8 cellular contexts compared by ENCODE assay signal in genomic region chr11:14578551-14578956, GRCh38. TPM values are rescaled to one million over a fixed set of nuclear protein-coding genes. Genes with fewer than 3 reads are reported as not detected.
A peak's percentile ranks its signal among the peaks of the same experiment; 100 is the strongest.
DNase-seq lines count a peak whose midpoint lies in the region; ATAC-seq and TF ChIP-seq lines count a peak whose summit lies in the region.

No MANE protein-coding gene starts in this region.

- no peak overlapping the region for H3K4me3 ChIP-seq in HFF-Myc (replicated peaks; ENCODE audit: low read depth, low read length)

- intact Hi-C loops in sciatic nerve (cut with DNase I) = no loop called here

- peak; percentile 76 for DNase-seq in HFF-Myc (ENCODE audit: extremely low read depth, low read depth)
- DNase-seq in NAMALWA (ENCODE audit: low spot score) = peak; percentile 92
- peak; percentile 18 for DNase-seq in endothelial cell (ENCODE audit: low spot score)
- no peak for DNase-seq in sciatic nerve (ENCODE audit: low spot score)
- DNase-seq in ACHN = no peak
- DNase-seq in NCI-H2081 treated with DMSO at 0.1 percent for 48 hours (lab: John Stamatoyannopoulos, UW) = no peak

- peaks cover 28% of the 10 kb centered on the region for H3K4me1 Mint-ChIP-seq in endothelial cell (ENCODE audit: unreplicated experiment)

- no peak overlapping the region for H3K4me3 Mint-ChIP-seq in endothelial cell (ENCODE audit: unreplicated experiment)

- TF ChIP-seq CTCF in HFF-Myc (IDR thresholded peaks at IDR 0.05; ENCODE audit: low read depth, low read length, missing control alignments) (no peak), endothelial cell (IDR thresholded peaks at IDR 0.05; ENCODE audit: unreplicated experiment) (no peak)

- H3K9me3 Mint-ChIP-seq in endothelial cell (ENCODE audit: unreplicated experiment) = no peaks in the 10 kb centered on the region

- peaks cover 3% of the 10 kb centered on the region for H3K27me3 Mint-ChIP-seq in endothelial cell (ENCODE audit: unreplicated experiment)

- H3K27ac Mint-ChIP-seq in endothelial cell (ENCODE audit: unreplicated experiment) = peak overlapping the region; percentile 76

- ATAC-seq in GM18499 (IDR thresholded peaks at IDR 0.05; ENCODE audit: insufficient read depth, unreplicated experiment) = peak; percentile 100
- peak; percentile 79 to 82 for ATAC-seq in activated CD4-positive, CD25-positive, alpha-beta regulatory T cell treated with anti-CD3 and anti-CD28 coated beads, Interleukin-2, amount 50 U/mL, for 24 hours
- ATAC-seq in sciatic nerve = peak; percentile 73

- peaks cover 3% of the 10 kb centered on the region for H3K36me3 Mint-ChIP-seq in endothelial cell (ENCODE audit: low read depth, unreplicated experiment)

- in situ Hi-C loops in ACHN (cut with HindIII; ENCODE audit: low pct_ligation_motif_present, low pct_unique_long_range_greater_than_20kb, low sequenced_read_pairs) = no loop called here

RNA-seq across cellular contexts. Expression of gene PSMA1, which starts 58.4 kb away (rescaled TPM):
- total RNA-seq in endothelial cell (ENCODE audit: unreplicated experiment) (163 TPM), sciatic nerve (100 TPM)

Comparison
In these comparisons a context has a peak if more than half of its experiments do, and no peak if none do; other contexts are left out.
1. DNase-seq: peak in HFF-Myc (single experiment), NAMALWA (single experiment) and endothelial cell (single experiment); none in sciatic nerve (single experiment), ACHN (single experiment) and NCI-H2081 treated with DMSO at 0.1 percent for 48 hours (single experiment).
2. Peak in every context shown above with its lines, with median percentiles within 50 percentile points of each other: ATAC-seq.